ENCODE assay signal across 8 cellular contexts in genomic region chr9:27353405-27354229, GRCh38. TPM values are rescaled to one million over a fixed set of nuclear protein-coding genes. Genes with fewer than 3 reads are reported as not detected.
DNase-seq lines count a peak whose midpoint lies in the region; ATAC-seq and TF ChIP-seq lines count a peak whose summit lies in the region.

No MANE protein-coding gene starts in this region.

- no peak for TF ChIP-seq CTCF in GM13976 (IDR thresholded peaks at IDR 0.05; ENCODE audit: borderline replicate concordance, control extremely low read depth, extremely low read depth, insufficient read depth, missing control alignments)

- in situ Hi-C loops in GM13976 (cut with MboI; ENCODE audit: low sequenced_read_pairs, unreplicated experiment), result no loop called here

- DNase-seq in LHCN-M2 (ENCODE audit: low read depth), result peak; percentile 20
- peak; percentile 26 for DNase-seq in iPS-NIHi11 (ENCODE audit: low spot score)
- no peak for DNase-seq in GM13976 (ENCODE audit: low spot score)
- DNase-seq in HuH-7 (ENCODE audit: low spot score), result no peak
- DNase-seq in stimulated activated CD4-positive, alpha-beta T cell treated with anti-CD3 and anti-CD28 coated beads, Interleukin-12 subunit alpha, Interleukin-12 subunit beta, amount 100 ng/mL, for 4 hours, result no peak
- no peak for DNase-seq in activated gamma-delta T cell treated with Interleukin-2 at 50 U/mL for 16 hours

- peak; percentile 79 for ATAC-seq in GM18508 (IDR thresholded peaks at IDR 0.05; ENCODE audit: insufficient read depth, unreplicated experiment)
- ATAC-seq in GM21737 (IDR thresholded peaks at IDR 0.05; ENCODE audit: unreplicated experiment), result peak; percentile 80

RNA-seq across cellular contexts. Expression of gene EQTN, which starts 56.7 kb away (rescaled TPM):
- not detected in 2 replicates for total RNA-seq in LHCN-M2 (2014; rRNA removed)
- polyA plus RNA-seq in LHCN-M2 (2012), result not detected

Comparison
In these comparisons a context has a peak if more than half of its experiments do, and no peak if none do; other contexts are left out.
1. DNase-seq: peak in LHCN-M2 (single experiment) and iPS-NIHi11 (single experiment); none in GM13976 (single experiment), HuH-7 (single experiment), stimulated activated CD4-positive, alpha-beta T cell treated with anti-CD3 and anti-CD28 coated beads, Interleukin-12 subunit alpha, Interleukin-12 subunit beta, amount 100 ng/mL, for 4 hours (single experiment) and activated gamma-delta T cell treated with Interleukin-2 at 50 U/mL for 16 hours (single experiment).